In genomic region chr10:113704637-113705343, GRCh38 we compare ENCODE assay signal across 8 cellular contexts. TPM values are rescaled to one million over a fixed set of nuclear protein-coding genes. Genes with fewer than 3 reads are reported as not detected.
A peak's percentile ranks its signal among the peaks of the same experiment; 100 is the strongest.
DNase-seq lines count a peak whose midpoint lies in the region; ATAC-seq, FAIRE-seq and TF ChIP-seq lines count a peak whose summit lies in the region.

No MANE protein-coding gene starts in this region.

- H3K4me3 ChIP-seq in LNCaP clone FGC (ENCODE audit: low read depth, low read length) (no peak overlapping the region), heart right ventricle (no peak overlapping the region), small intestine (ENCODE audit: low read depth in 1 of 2, low read length in 2 of 2) (no peak overlapping the region)

- H3K9me3 ChIP-seq in heart right ventricle: no peaks in the 10 kb centered on the region
- H3K9me3 ChIP-seq in small intestine (ENCODE audit: control insufficient read depth, low read depth): no peaks in the 10 kb centered on the region

- H3K4me1 ChIP-seq in heart right ventricle (peaks cover 0 to 34% (median 7%) of the 10 kb centered on the region in 9 donors), small intestine (ENCODE audit: control insufficient read depth in 2 of 2, insufficient read depth in 1 of 2, low read depth in 1 of 2, low read length in 1 of 2) (peaks cover 0 to 5% of the 10 kb centered on the region in 2 donors)

- H3K4me3 Mint-ChIP-seq in activated naive CD4-positive, alpha-beta T cell treated with anti-CD3 and anti-CD28 coated beads for 36 hours: no peak overlapping the region

- ATAC-seq in heart right ventricle: peak in 3 of 8 donors; percentile 34 to 51 (median 46)
- no peak for ATAC-seq in GM21390 (IDR thresholded peaks at IDR 0.05; ENCODE audit: unreplicated experiment)
- no peak for ATAC-seq in HG02588 (IDR thresholded peaks at IDR 0.05; ENCODE audit: unreplicated experiment)

- peaks cover 11% of the 10 kb centered on the region for H3K36me3 Mint-ChIP-seq in activated naive CD4-positive, alpha-beta T cell treated with anti-CD3 and anti-CD28 coated beads for 36 hours (ENCODE audit: low read depth)

- H3K27me3 ChIP-seq in heart right ventricle (no peaks in the 10 kb centered on the region), small intestine (ENCODE audit: control insufficient read depth in 2 of 2, insufficient read depth in 2 of 2, low read length in 2 of 2) (no peaks in the 10 kb centered on the region)

- peaks cover 18% of the 10 kb centered on the region for H3K4me1 Mint-ChIP-seq in activated naive CD4-positive, alpha-beta T cell treated with anti-CD3 and anti-CD28 coated beads for 36 hours (ENCODE audit: low read depth)

- WGBS in heart right ventricle, 2 donors: 63 to 68% methylated on average over 6 of the region's 6 CpGs
- WGBS in small intestine, 3 donors: 36 to 51% (median 47%) methylated on average over 6 of the region's 6 CpGs

- H3K27me3 Mint-ChIP-seq in activated naive CD4-positive, alpha-beta T cell treated with anti-CD3 and anti-CD28 coated beads for 36 hours (ENCODE audit: low read depth): no peaks in the 10 kb centered on the region

- no peaks in the 10 kb centered on the region for H3K9me3 Mint-ChIP-seq in activated naive CD4-positive, alpha-beta T cell treated with anti-CD3 and anti-CD28 coated beads for 36 hours

- H3K36me3 ChIP-seq in heart right ventricle (peaks cover 0 to 46% (median 0%) of the 10 kb centered on the region in 9 donors), small intestine (ENCODE audit: control insufficient read depth in 2 of 2, insufficient read depth in 2 of 2, low read length in 2 of 2) (peaks cover 2 to 8% of the 10 kb centered on the region in 2 donors)

- DNase-seq in activated naive CD4-positive, alpha-beta T cell treated with anti-CD3 and anti-CD28 coated beads for 36 hours: peak; percentile 41
- DNase-seq in activated naive CD4-positive, alpha-beta T cell treated with Interleukin-2 at 50 U/mL for 16 hours: no peak
- no peak for DNase-seq in LNCaP clone FGC (ENCODE audit: low read depth)
- peak; percentile 10 for DNase-seq in activated CD4-positive, alpha-beta T cell treated with anti-CD3 and anti-CD28 coated beads, Interleukin-2, amount 50 U/mL, for 1 hour
- DNase-seq in heart right ventricle: no peak
- DNase-seq in small intestine: peak; percentile 52

- intact Hi-C loops in activated naive CD4-positive, alpha-beta T cell treated with anti-CD3 and anti-CD28 coated beads for 36 hours (cut with micrococcal nuclease): loop anchor here (1.0 to 2.0 kb wide), 4 partner anchors 76 to 535 kb away; partner anchors contain the start of gene VWA2
- intact Hi-C loops in heart right ventricle (cut with DNase I): loop anchor here in 9 of 10 donors (5.0 to 10.0 kb wide), 6 partner anchors 90 to 403 kb away; no protein-coding TSS in a partner anchor

- CTCF ChIA-PET in activated naive CD4-positive, alpha-beta T cell treated with anti-CD3 and anti-CD28 coated beads for 36 hours (lab: Charles Lee): interaction anchor here (0.8 to 1.6 kb wide), 4 partner anchors 14 to 402 kb away, joined by 3 to 5 read pairs (median 3); no protein-coding TSS in a partner anchor

- peak; percentile 44 for FAIRE-seq in small intestine (lab: Jason Lieb, UNC)

- H3K27ac ChIP-seq in heart right ventricle (no peak overlapping the region), small intestine (ENCODE audit: low read depth in 1 of 2, low read length in 1 of 2) (no peak overlapping the region)

- H3K27ac Mint-ChIP-seq in activated naive CD4-positive, alpha-beta T cell treated with anti-CD3 and anti-CD28 coated beads for 36 hours: no peak overlapping the region

- TF ChIP-seq CTCF in LNCaP clone FGC (IDR thresholded peaks at IDR 0.05; ENCODE audit: control insufficient read depth, extremely low read depth, insufficient read depth) (peak; percentile 67), heart right ventricle (IDR thresholded peaks at IDR 0.05) (peak; percentile 25 to 74 (median 64))

RNA-seq across cellular contexts. Expression of gene CASP7, which starts 25.1 kb away (rescaled TPM):
- 1 to 10 TPM; 6.1 to 7.2 TPM for total RNA-seq in activated naive CD4-positive, alpha-beta T cell treated with anti-CD3 and anti-CD28 coated beads for 36 hours
- total RNA-seq in heart right ventricle: 10 to 100 TPM in 4 of 10 donors, 1 to 10 TPM in 6; 5.7 to 22.3 (median 7.8) TPM
- polyA plus RNA-seq in heart right ventricle: 10 to 100 TPM in 1 of 2 donors, 1 to 10 TPM in 1; 5.6 to 12.2 TPM
- polyA plus RNA-seq in small intestine: 100 to 1,000 TPM in 1 of 3 donors, 10 to 100 TPM in 2; 50.2 to 139 (median 99.4) TPM

RNA-seq across cellular contexts. Expression of gene NRAP, which starts 40.9 kb away (rescaled TPM):
- not detected for total RNA-seq in activated naive CD4-positive, alpha-beta T cell treated with anti-CD3 and anti-CD28 coated beads for 36 hours
- 1,000 to 10,000 TPM in 6 of 10 donors, 100 to 1,000 TPM in 4; 633 to 1,999 (median 1,413) TPM for total RNA-seq in heart right ventricle
- polyA plus RNA-seq in heart right ventricle: 100 to 1,000 TPM; 168 to 226 TPM
- 1 to 10 TPM in 1 of 3 donors, under 1 TPM in 2; 0.03 to 2.2 (median 0.22) TPM for polyA plus RNA-seq in small intestine

RNA-seq across cellular contexts. Expression of gene PLEKHS1, which starts 46.7 kb away (rescaled TPM):
- not detected for total RNA-seq in activated naive CD4-positive, alpha-beta T cell treated with anti-CD3 and anti-CD28 coated beads for 36 hours
- not detected for total RNA-seq in heart right ventricle
- polyA plus RNA-seq in heart right ventricle: under 1 TPM in 1 of 2 donors, not detected in 1; 0.01 TPM
- 10 to 100 TPM; 23.1 to 40.5 (median 39.2) TPM for polyA plus RNA-seq in small intestine

Comparison
In these comparisons a context has a peak if more than half of its experiments do, and no peak if none do; other contexts are left out.
1. DNase-seq: peak in activated naive CD4-positive, alpha-beta T cell treated with anti-CD3 and anti-CD28 coated beads for 36 hours (single experiment), activated CD4-positive, alpha-beta T cell treated with anti-CD3 and anti-CD28 coated beads, Interleukin-2, amount 50 U/mL, for 1 hour (single experiment) and small intestine (single experiment); none in activated naive CD4-positive, alpha-beta T cell treated with Interleukin-2 at 50 U/mL for 16 hours (single experiment), LNCaP clone FGC (single experiment) and heart right ventricle (0 of 2).
2. RNA of gene NRAP, which starts 40.9 kb away (total RNA-seq): 633 to 1,999 TPM in heart right ventricle; not detected in activated naive CD4-positive, alpha-beta T cell treated with anti-CD3 and anti-CD28 coated beads for 36 hours; every median in the first group is over 100 times any median in the second.